Comparison of ENCODE assay signal across 4 cellular contexts in the genomic region with DNA sequence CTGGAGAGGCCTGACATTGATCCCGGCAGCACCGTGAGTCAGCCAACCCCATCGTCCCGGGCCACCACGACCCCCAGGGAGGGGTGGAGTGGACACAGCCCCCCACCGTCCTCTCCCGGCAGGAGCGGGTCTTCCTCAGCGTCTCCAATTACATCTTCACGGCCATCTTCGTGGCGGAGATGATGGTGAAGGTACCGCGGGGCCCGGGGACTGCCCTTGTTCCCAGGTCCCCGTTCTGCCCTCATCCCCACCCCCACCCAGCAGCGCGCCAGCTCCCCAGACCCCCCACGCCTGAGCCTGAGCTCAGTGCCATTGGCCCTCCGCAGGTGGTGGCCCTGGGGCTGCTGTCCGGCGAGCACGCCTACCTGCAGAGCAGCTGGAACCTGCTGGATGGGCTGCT. TPM values are rescaled to one million over a fixed set of nuclear protein-coding genes. Genes with fewer than 3 reads are reported as not detected.
"Had no signal": no experiment of that assay in that cellular context is flagged by ENCODE, and none has a peak within 500 bp of the region (broad histone marks: within the 10 kb centered on the region; RNA-seq: fewer than 3 reads in every experiment).

No MANE protein-coding gene starts in this region.

- H3K4me3 ChIP-seq: GM12878 had no signal

- DNase-seq: GDM1, GF-D8 had no signal

- ATAC-seq: GM12878 had no signal

RNA-seq across cellular contexts. Expression of a gene that starts 14.6 kb away (rescaled TPM):
- total RNA-seq: G401, GM12878 had no signal
- polyA plus RNA-seq: GM12878 had no signal

RNA-seq across cellular contexts. Expression of a gene that starts 19.5 kb away (rescaled TPM):
- total RNA-seq: G401, GM12878 had no signal
- polyA plus RNA-seq: GM12878 had no signal

RNA-seq across cellular contexts. Expression of a gene that starts 30.0 kb away (rescaled TPM):
- total RNA-seq: G401, GM12878 had no signal

RNA-seq across cellular contexts. Expression of a gene that starts 45.4 kb away (rescaled TPM):
- total RNA-seq: G401, GM12878 had no signal
- polyA plus RNA-seq: GM12878 had no signal
